8 cellular contexts compared by ENCODE assay signal in the genomic region with DNA sequence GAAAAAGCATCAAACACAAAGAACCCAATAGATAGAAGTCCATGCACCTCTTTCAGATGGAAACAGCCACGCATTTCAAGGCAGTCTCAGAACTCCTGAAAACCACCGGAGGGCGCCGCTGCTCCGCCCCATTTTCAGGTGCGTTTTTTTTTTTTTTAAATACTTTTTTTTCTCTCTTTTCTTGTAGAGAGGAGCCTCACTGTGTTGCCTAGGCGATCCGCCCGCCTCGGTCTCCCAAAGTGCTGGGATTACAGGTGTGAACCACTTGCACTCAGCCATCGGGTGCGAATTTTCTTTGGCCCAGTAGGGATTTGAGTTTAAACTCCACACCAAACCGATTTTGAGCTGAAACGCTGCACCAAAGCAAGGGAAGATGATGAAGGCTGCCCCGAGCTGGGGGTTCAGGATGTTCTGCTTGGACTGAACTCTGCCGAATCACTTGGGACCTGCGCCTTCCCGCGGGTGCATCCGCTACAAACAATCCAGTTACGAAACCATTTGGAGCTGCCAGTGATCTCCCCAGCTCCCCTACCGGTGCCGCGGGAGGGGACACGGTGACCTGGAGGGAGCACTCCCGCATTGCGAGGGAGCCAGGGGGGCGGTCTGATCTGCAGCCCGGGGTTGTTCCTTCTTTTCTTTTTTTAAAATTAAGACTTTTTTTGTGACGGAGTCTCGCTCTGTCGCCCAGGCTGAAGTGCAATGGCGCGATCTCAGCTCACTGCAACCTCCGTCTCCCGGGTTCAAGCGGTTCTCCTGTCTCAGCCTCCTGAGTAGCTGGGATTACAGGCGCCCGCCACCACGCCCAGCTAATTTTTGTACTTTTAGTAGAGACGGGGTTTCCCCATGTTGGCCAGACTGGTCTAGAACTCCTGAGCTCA. TPM values are rescaled to one million over a fixed set of nuclear protein-coding genes. Genes with fewer than 3 reads are reported as not detected.
DNase-seq lines count a peak whose midpoint lies in the region; ATAC-seq and TF ChIP-seq lines count a peak whose summit lies in the region.

No MANE protein-coding gene starts in this region.

- H3K27me3 Mint-ChIP-seq in activated T-helper 1 cell treated with anti-CD3 and anti-CD28 coated beads, Interleukin-12 subunit alpha, Interleukin-12 subunit beta, Interleukin-2, Interleukin-4 antibody, amounts not matched to agents 30 ng/mL and 10 ng/mL and 1 ng/mL, durations not matched to agents 14 hours and 24 hours and 36 hours (ENCODE audit: insufficient read depth) = peaks cover 33% of the 10 kb centered on the region
- H3K27me3 Mint-ChIP-seq in nephron (ENCODE audit: low read depth) = no peaks in the 10 kb centered on the region

- intact Hi-C loops in OCI-LY7 (cut with micrococcal nuclease; ENCODE audit: unreplicated experiment) (loop anchor here (5.0 to 10.0 kb wide), 2 partner anchors 94 to 477 kb away; no protein-coding TSS in a partner anchor), testis (cut with DNase I; ENCODE audit: low total_unique reads) (no loop called here)
- intact Hi-C loops in activated T-helper 1 cell treated with anti-CD3 and anti-CD28 coated beads, Interleukin-12 subunit alpha, Interleukin-12 subunit beta, Interleukin-2, Interleukin-4 antibody, amounts not matched to agents 30 ng/mL and 10 ng/mL and 1 ng/mL, durations not matched to agents 14 hours and 24 hours and 36 hours (cut with micrococcal nuclease) = loop anchor here (1.0 to 2.0 kb wide), 5 partner anchors 33 to 477 kb away; partner anchors contain the start of genes DNAJC25 and ECPAS

- H3K27ac Mint-ChIP-seq in activated T-helper 1 cell treated with anti-CD3 and anti-CD28 coated beads, Interleukin-12 subunit alpha, Interleukin-12 subunit beta, Interleukin-2, Interleukin-4 antibody, amounts not matched to agents 30 ng/mL and 10 ng/mL and 1 ng/mL, durations not matched to agents 14 hours and 24 hours and 36 hours = no peak overlapping the region
- H3K27ac Mint-ChIP-seq in nephron = peak overlapping the region; percentile 95 to 98 (median 95)

- H3K9me2 ChIP-seq in OCI-LY7 (ENCODE audit: insufficient read depth, low read length) = no peaks in the 10 kb centered on the region

- CTCF ChIA-PET in OCI-LY7 (lab: Charles Lee; ENCODE audit: unreplicated experiment) = no interaction called here

- H3K4me2 ChIP-seq in OCI-LY7 (ENCODE audit: low read length) = peak overlapping the region; percentile 64

- peak; percentile 89 for TF ChIP-seq CTCF in OCI-LY7 (conservative IDR thresholded peaks at IDR 0.05; ENCODE audit: low read length)
- TF ChIP-seq CTCF in nephron (IDR thresholded peaks at IDR 0.05; ENCODE audit: unreplicated experiment in 3 of 3) = peak; percentile 76 to 83 (median 81)
- TF ChIP-seq CTCF in testis (IDR thresholded peaks at IDR 0.05) = peak in 2 of 3 experiments; percentile 45 to 47

- no peaks in the 10 kb centered on the region for H3K9me3 Mint-ChIP-seq in activated T-helper 1 cell treated with anti-CD3 and anti-CD28 coated beads, Interleukin-12 subunit alpha, Interleukin-12 subunit beta, Interleukin-2, Interleukin-4 antibody, amounts not matched to agents 30 ng/mL and 10 ng/mL and 1 ng/mL, durations not matched to agents 14 hours and 24 hours and 36 hours
- no peaks in the 10 kb centered on the region for H3K9me3 Mint-ChIP-seq in nephron

- H3K79me2 ChIP-seq in OCI-LY7 (ENCODE audit: insufficient read depth, low read depth, low read length) = no peaks in the 10 kb centered on the region

- H3K36me3 ChIP-seq in OCI-LY7 (ENCODE audit: insufficient read depth, low read length) = no peaks in the 10 kb centered on the region
- H3K36me3 ChIP-seq in testis (ENCODE audit: low read depth, missing control alignments) = no peaks in the 10 kb centered on the region

- no peaks in the 10 kb centered on the region for H4K20me1 ChIP-seq in OCI-LY7 (ENCODE audit: insufficient read depth, low read length)

- DNase-seq in activated gamma-delta T cell treated with Interleukin-2 at 50 U/mL for 16 hours (peak; percentile 47), activated gamma-delta T cell (lab: John Stamatoyannopoulos, UW) (no peak), OCI-LY7 (ENCODE audit: low spot score) (peak; percentile 66), fibroblast of peridontal ligament (ENCODE audit: extremely low read depth) (peak; percentile 71), testis (peak; percentile 73)
- peak; percentile 35 for DNase-seq in activated T-helper 1 cell treated with anti-CD3 and anti-CD28 coated beads, Interleukin-12 subunit alpha, Interleukin-12 subunit beta, Interleukin-2, Interleukin-4 antibody, amounts not matched to agents 30 ng/mL and 10 ng/mL and 1 ng/mL, durations not matched to agents 14 hours and 24 hours and 36 hours (ENCODE audit: low spot score)

- H3K4me3 Mint-ChIP-seq in activated T-helper 1 cell treated with anti-CD3 and anti-CD28 coated beads, Interleukin-12 subunit alpha, Interleukin-12 subunit beta, Interleukin-2, Interleukin-4 antibody, amounts not matched to agents 30 ng/mL and 10 ng/mL and 1 ng/mL, durations not matched to agents 14 hours and 24 hours and 36 hours = peak overlapping the region; percentile 83
- H3K4me3 Mint-ChIP-seq in nephron = peak overlapping the region; percentile 92 to 94 (median 93)

- 1% methylated on average over 40 to 41 of the region's 41 CpGs for WGBS in testis, 2 donors

- POLR2A ChIA-PET in OCI-LY7 (lab: Charles Lee) = interaction anchor here (1.4 kb wide), 1 partner anchor 35 kb away, joined by 3 read pairs; no protein-coding TSS in a partner anchor

- peaks cover 24% of the 10 kb centered on the region for H3K4me1 Mint-ChIP-seq in activated T-helper 1 cell treated with anti-CD3 and anti-CD28 coated beads, Interleukin-12 subunit alpha, Interleukin-12 subunit beta, Interleukin-2, Interleukin-4 antibody, amounts not matched to agents 30 ng/mL and 10 ng/mL and 1 ng/mL, durations not matched to agents 14 hours and 24 hours and 36 hours (ENCODE audit: low read depth)
- H3K4me1 Mint-ChIP-seq in nephron = peaks cover 32% of the 10 kb centered on the region

- H3K36me3 Mint-ChIP-seq in activated T-helper 1 cell treated with anti-CD3 and anti-CD28 coated beads, Interleukin-12 subunit alpha, Interleukin-12 subunit beta, Interleukin-2, Interleukin-4 antibody, amounts not matched to agents 30 ng/mL and 10 ng/mL and 1 ng/mL, durations not matched to agents 14 hours and 24 hours and 36 hours (ENCODE audit: low read depth) = no peaks in the 10 kb centered on the region
- peaks cover 33% of the 10 kb centered on the region for H3K36me3 Mint-ChIP-seq in nephron (ENCODE audit: low read depth)

- H3K27me3 ChIP-seq in testis = no peaks in the 10 kb centered on the region

- H3K27ac ChIP-seq in OCI-LY7 (ENCODE audit: low read depth, low read length, poor library complexity, severe bottlenecking) (no peak overlapping the region), testis (peak overlapping the region; percentile 66 to 88)

- H2AFZ ChIP-seq in OCI-LY7 (ENCODE audit: low read length) = peak overlapping the region; percentile 55

- TF ChIP-seq POLR2A in testis (IDR thresholded peaks at IDR 0.05) = no peak

- peak; percentile 54 for ATAC-seq in HG03521 (IDR thresholded peaks at IDR 0.05; ENCODE audit: unreplicated experiment)

- BruUV-seq in OCI-LY7 (replicated peaks; lab: Mats Ljungman, UMichigan) = no TSS peak

- H3K4me3 ChIP-seq in OCI-LY7 (ENCODE audit: low read depth, low read length, poor library complexity, severe bottlenecking) (peak overlapping the region; percentile 43), testis (peak overlapping the region; percentile 85 to 86)

- H3K9me3 ChIP-seq in OCI-LY7 (ENCODE audit: low read length) = no peaks in the 10 kb centered on the region
- no peaks in the 10 kb centered on the region for H3K9me3 ChIP-seq in testis

- H3K4me1 ChIP-seq in OCI-LY7 (ENCODE audit: insufficient read depth, low read length, poor library complexity, severe bottlenecking) = peaks cover 4% of the 10 kb centered on the region
- peaks cover 9% of the 10 kb centered on the region for H3K4me1 ChIP-seq in testis

RNA-seq across cellular contexts. Expression of gene PTGR1, which starts 1.4 kb away (rescaled TPM):
- total RNA-seq in OCI-LY7 (2014; rRNA removed; shearing (Covaris generic)) = not detected in 2 replicates
- total RNA-seq in OCI-LY7 (2022) = not detected in 2 replicates
- total RNA-seq in activated T-helper 1 cell treated with anti-CD3 and anti-CD28 coated beads, Interleukin-12 subunit alpha, Interleukin-12 subunit beta, Interleukin-2, Interleukin-4 antibody, amounts not matched to agents 30 ng/mL and 10 ng/mL and 1 ng/mL, durations not matched to agents 14 hours and 24 hours and 36 hours = 1.3 and 1.8 TPM in 2 replicates
- 10 to 100 TPM; 20.9 TPM for total RNA-seq in testis
- polyA plus RNA-seq in testis (ENCODE audit: insufficient read depth, low read depth, low replicate concordance) = 26.6 TPM

RNA-seq across cellular contexts. Expression of gene DNAJC25, which starts 33.0 kb away (rescaled TPM):
- total RNA-seq in OCI-LY7 (2014; rRNA removed; shearing (Covaris generic)) = 4.9 and 5.8 TPM in 2 replicates
- total RNA-seq in OCI-LY7 (2022) (6.5 and 7.0 TPM in 2 replicates), testis (10 to 100 TPM; 15.7 to 15.9 TPM)
- 5.8 and 6.1 TPM in 2 replicates for total RNA-seq in activated T-helper 1 cell treated with anti-CD3 and anti-CD28 coated beads, Interleukin-12 subunit alpha, Interleukin-12 subunit beta, Interleukin-2, Interleukin-4 antibody, amounts not matched to agents 30 ng/mL and 10 ng/mL and 1 ng/mL, durations not matched to agents 14 hours and 24 hours and 36 hours
- polyA plus RNA-seq in testis (ENCODE audit: insufficient read depth, low read depth, low replicate concordance) = 10.0 TPM
